In genomic region chr16:29469660-29470059, GRCh38 we compare ENCODE assay signal across 8 cellular contexts. TPM values are rescaled to one million over a fixed set of nuclear protein-coding genes. Genes with fewer than 3 reads are reported as not detected.
DNase-seq lines count a peak whose midpoint lies in the region; ATAC-seq and TF ChIP-seq lines count a peak whose summit lies in the region.
"Not testable (repeated sequence)": the region's sequence is repeated elsewhere in the genome, so short reads cannot be mapped to it uniquely, and the experiment has no call there.

No MANE protein-coding gene starts in this region.

- H3K4me1 ChIP-seq in GM23248 (ENCODE audit: insufficient read depth); heart left ventricle; naive thymus-derived CD4-positive, alpha-beta T cell (ENCODE audit: control insufficient read depth in 2 of 2, insufficient read depth in 2 of 2, low read length in 2 of 2); tibial artery: not testable (repeated sequence)

- ATAC-seq in heart left ventricle, result peak; percentile 81 to 94 (median 86)
- ATAC-seq in naive thymus-derived CD4-positive, alpha-beta T cell, result peak; percentile 68

- POLR2A ChIA-PET in naive thymus-derived CD4-positive, alpha-beta T cell (lab: Charles Lee), result not testable (repeated sequence)

- 6 to 11% methylated on average over 5 to 6 of the region's 6 CpGs for WGBS in GM23248 (ENCODE audit: low coverage in 1 of 2, low lambda C conversion rate in 2 of 2, missing lambda C conversion rate in 2 of 2), 2 experiments
- 14 to 59% (median 42%) methylated on average over 2 to 5 of the region's 6 CpGs for WGBS in heart left ventricle, 4 donors

- not testable (repeated sequence) for H3F3A ChIP-seq in GM23248 (ENCODE audit: insufficient read depth)

- in situ Hi-C loops in GM23248 (cut with MboI); brain microvascular endothelial cell (cut with HindIII; ENCODE audit: low pct_ligation_motif_present, low sequenced_read_pairs): not testable (repeated sequence)

- not testable (repeated sequence) for TF ChIP-seq CTCF in brain microvascular endothelial cell (IDR thresholded peaks at IDR 0.05; ENCODE audit: low read depth, low read length, missing control alignments); tibial artery (IDR thresholded peaks at IDR 0.05)
- peak in 1 of 12 donors; percentile 15 for TF ChIP-seq CTCF in heart left ventricle (IDR thresholded peaks at IDR 0.05)

- H3K4me1 Mint-ChIP-seq in naive thymus-derived CD4-positive, alpha-beta T cell, result not testable (repeated sequence)

- not testable (repeated sequence) for H3K27me3 Mint-ChIP-seq in naive thymus-derived CD4-positive, alpha-beta T cell

- H3K9ac ChIP-seq in GM23248, result not testable (repeated sequence)

- H3K4me3 ChIP-seq in GM23248 (0 out of 2 replicates have a peak overlapping the region, but pooled peaks have one; percentile 28), heart left ventricle (peak overlapping the region in 7 of 12 donors; percentile 7 to 48 (median 27))
- not testable (repeated sequence) for H3K4me3 ChIP-seq in brain microvascular endothelial cell (ENCODE audit: low read depth, low read length); naive thymus-derived CD4-positive, alpha-beta T cell (ENCODE audit: low read length); tibial artery

- CTCF ChIA-PET in naive thymus-derived CD4-positive, alpha-beta T cell (lab: Charles Lee), result not testable (repeated sequence)

- not testable (repeated sequence) for H3K27me3 ChIP-seq in GM23248 (replicated peaks; ENCODE audit: insufficient read depth); brain microvascular endothelial cell (replicated peaks); heart left ventricle; naive thymus-derived CD4-positive, alpha-beta T cell (ENCODE audit: control insufficient read depth in 2 of 2, insufficient read depth in 2 of 2, low read length in 2 of 2); tibial artery

- peak overlapping the region; percentile 71; the same call in 1 of the 2 replicates for H2AFZ ChIP-seq in GM23248

- H3K9me3 Mint-ChIP-seq in naive thymus-derived CD4-positive, alpha-beta T cell, result not testable (repeated sequence)

- H3K27ac ChIP-seq in GM23248 (peak overlapping the region; percentile 45; the same call in 1 of the 2 replicates), heart left ventricle (peak overlapping the region in 9 of 12 donors; percentile 47 to 84 (median 70))
- not testable (repeated sequence) for H3K27ac ChIP-seq in brain microvascular endothelial cell, tibial artery
- H3K27ac ChIP-seq in naive thymus-derived CD4-positive, alpha-beta T cell (ENCODE audit: low read depth, low read length), result peak overlapping the region; percentile 43

- not testable (repeated sequence) for H3K79me2 ChIP-seq in GM23248 (ENCODE audit: insufficient read depth)

- H3K9me2 ChIP-seq in GM23248 (ENCODE audit: insufficient read depth), result not testable (repeated sequence)

- intact Hi-C loops in heart left ventricle (cut with DNase I); naive thymus-derived CD4-positive, alpha-beta T cell (cut with micrococcal nuclease); tibial artery (cut with DNase I; ENCODE audit: low total_unique reads): not testable (repeated sequence)

- peak overlapping the region; percentile 35 for H3K4me2 ChIP-seq in GM23248 (ENCODE audit: unreplicated experiment)

- not testable (repeated sequence) for H3K9me3 ChIP-seq in GM23248 (ENCODE audit: low read depth); heart left ventricle; naive thymus-derived CD4-positive, alpha-beta T cell (ENCODE audit: control insufficient read depth in 2 of 3, low read length in 3 of 3); tibial artery

- not testable (repeated sequence) for DNase-seq in GM23248
- DNase-seq in T-helper 9 cell (peak; percentile 17), activated T-cell treated with anti-CD3 and anti-CD28 coated beads for 24 hours (ENCODE audit: low read depth) (peak; percentile 21), brain microvascular endothelial cell (peak; percentile 29), heart left ventricle (peak; percentile 75 to 91 (median 82)), tibial artery (peak; percentile 85 to 86)
- DNase-seq in naive thymus-derived CD4-positive, alpha-beta T cell, result peak in 6 of 9 donors; percentile 15 to 44 (median 30)
- DNase-seq in stimulated activated CD4-positive, alpha-beta T cell treated with anti-CD3 and anti-CD28 coated beads, Interleukin-15, amount 100 ng/mL, for 1 hour (ENCODE audit: low read depth in 1 of 2, low spot score in 1 of 2), result peak; percentile 2 to 11

- not testable (repeated sequence) for H4K20me1 ChIP-seq in GM23248 (ENCODE audit: insufficient read depth)

- not testable (repeated sequence) for H3K36me3 ChIP-seq in GM23248 (ENCODE audit: low read depth); brain microvascular endothelial cell (replicated peaks); heart left ventricle; naive thymus-derived CD4-positive, alpha-beta T cell (ENCODE audit: control insufficient read depth in 2 of 3, insufficient read depth in 3 of 3, low read length in 3 of 3); tibial artery

- H3K36me3 Mint-ChIP-seq in naive thymus-derived CD4-positive, alpha-beta T cell, result not testable (repeated sequence)

- not testable (repeated sequence) for TF ChIP-seq POLR2A in heart left ventricle (IDR thresholded peaks at IDR 0.05)

- H3K27ac Mint-ChIP-seq in naive thymus-derived CD4-positive, alpha-beta T cell, result peak overlapping the region in 5 of 9 donors; percentile 51 to 80 (median 57)

- H3K4me3 Mint-ChIP-seq in naive thymus-derived CD4-positive, alpha-beta T cell, result peak overlapping the region in 7 of 10 donors; percentile 39 to 73 (median 58)

RNA-seq across cellular contexts. Expression of gene SULT1A4, which starts 9.9 kb away (rescaled TPM):
- total RNA-seq in GM23248 (2014; rRNA removed; shearing (Covaris generic)), result 4.6 TPM in 1 of 2 replicates, not detected in the other
- 0.73 and 1.0 TPM in 2 replicates for polyA plus RNA-seq in GM23248 (2016; fragmentation: Nextera tagmentation; extraction: Ambion mirVana)
- 10 to 100 TPM in 2 of 9 donors, 1 to 10 TPM in 7; 2.1 to 17.3 (median 6.5) TPM for total RNA-seq in heart left ventricle
- polyA plus RNA-seq in heart left ventricle, result 10 to 100 TPM; 12.9 to 19.2 TPM
- total RNA-seq in naive thymus-derived CD4-positive, alpha-beta T cell, result 1 to 10 TPM; 2.0 to 9.1 (median 6.0) TPM
- polyA plus RNA-seq in naive thymus-derived CD4-positive, alpha-beta T cell, result 1 to 10 TPM in 1 of 2 donors, not detected in 1; 1.4 TPM

RNA-seq across cellular contexts. Expression of gene SLX1B, which starts 15.3 kb away (rescaled TPM):
- 11.8 and 14.2 TPM in 2 replicates for total RNA-seq in GM23248 (2014; rRNA removed; shearing (Covaris generic))
- 3.7 and 20.4 TPM in 2 replicates for polyA plus RNA-seq in GM23248 (2016; fragmentation: Nextera tagmentation; extraction: Ambion mirVana)
- total RNA-seq in heart left ventricle, result 10 to 100 TPM in 8 of 9 donors, 1 to 10 TPM in 1; 4.6 to 24.5 (median 14.4) TPM
- 10 to 100 TPM; 11.8 to 41.4 TPM for polyA plus RNA-seq in heart left ventricle
- total RNA-seq in naive thymus-derived CD4-positive, alpha-beta T cell, result 10 to 100 TPM; 19.6 to 46.5 (median 44.3) TPM
- 10 to 100 TPM in 1 of 2 donors, 1 to 10 TPM in 1; 3.4 to 11.9 TPM for polyA plus RNA-seq in naive thymus-derived CD4-positive, alpha-beta T cell

RNA-seq across cellular contexts. Expression of gene BOLA2, which starts 15.5 kb away (rescaled TPM):
- 5.3 and 13.9 TPM in 2 replicates for total RNA-seq in GM23248 (2014; rRNA removed; shearing (Covaris generic))
- 7.2 and 10.5 TPM in 2 replicates for polyA plus RNA-seq in GM23248 (2016; fragmentation: Nextera tagmentation; extraction: Ambion mirVana)
- total RNA-seq in heart left ventricle, result 1 to 10 TPM; 2.2 to 6.4 (median 4.5) TPM
- 10 to 100 TPM; 15.2 to 16.3 TPM for polyA plus RNA-seq in heart left ventricle
- 10 to 100 TPM in 4 of 5 experiments, 1 to 10 TPM in 1; 8.6 to 18.9 (median 11.5) TPM for total RNA-seq in naive thymus-derived CD4-positive, alpha-beta T cell
- polyA plus RNA-seq in naive thymus-derived CD4-positive, alpha-beta T cell, result 10 to 100 TPM; 14.0 to 21.2 TPM

RNA-seq across cellular contexts. Expression of gene NPIPB12, which starts 36.5 kb away (rescaled TPM):
- 2.5 and 14.9 TPM in 2 replicates for total RNA-seq in GM23248 (2014; rRNA removed; shearing (Covaris generic))
- polyA plus RNA-seq in GM23248 (2016; fragmentation: Nextera tagmentation; extraction: Ambion mirVana) (7.3 and 13.4 TPM in 2 replicates), heart left ventricle (10 to 100 TPM in 1 of 2 donors, 1 to 10 TPM in 1; 9.0 to 41.9 TPM)
- total RNA-seq in heart left ventricle, result 10 to 100 TPM in 7 of 9 donors, 1 to 10 TPM in 2; 4.6 to 59.6 (median 14.1) TPM
- total RNA-seq in naive thymus-derived CD4-positive, alpha-beta T cell, result 100 to 1,000 TPM in 2 of 5 experiments, 10 to 100 TPM in 3; 73.1 to 189 (median 88.3) TPM
- polyA plus RNA-seq in naive thymus-derived CD4-positive, alpha-beta T cell, result 1 to 10 TPM; 3.7 to 9.5 TPM
